ENCODE assay signal across 10 cellular contexts in the genomic region with DNA sequence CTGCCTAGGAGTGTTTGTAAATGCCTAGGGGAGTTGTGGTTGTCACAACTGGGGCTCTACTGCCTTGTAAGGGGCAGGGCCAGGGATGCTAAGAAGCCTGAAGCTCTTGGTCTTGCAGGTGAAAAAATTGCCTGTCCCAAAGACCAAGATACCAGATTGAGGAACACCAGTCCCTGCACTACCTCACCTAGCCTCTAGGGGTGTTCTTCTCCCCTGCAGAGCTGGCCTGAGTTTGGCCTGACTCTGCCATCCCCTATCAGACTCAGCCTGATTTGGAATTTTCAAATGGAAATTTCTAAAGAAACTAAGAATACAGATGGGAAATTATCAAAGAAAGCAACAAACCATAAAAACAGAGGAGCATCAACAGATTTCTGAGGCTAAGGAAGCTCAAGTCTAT.
DNase-seq lines count a peak whose midpoint lies in the region; ATAC-seq and TF ChIP-seq lines count a peak whose summit lies in the region.
"Had no signal": no experiment of that assay in that cellular context is flagged by ENCODE, and none has a peak within 500 bp of the region (broad histone marks: within the 10 kb centered on the region; RNA-seq: fewer than 3 reads in every experiment).

No MANE protein-coding gene starts in this region.

- no peaks in the 10 kb centered on the region for H3K4me1 Mint-ChIP-seq in CD4-positive, alpha-beta T cell (ENCODE audit: low read depth)

- DNase-seq in GM12865 (ENCODE audit: low read depth) = peak; percentile 6
- no peak for DNase-seq in lower lobe of right lung
- DNase-seq in activated effector memory CD4-positive, alpha-beta T cell treated with Interleukin-2 at 50 U/mL for 16 hours = no peak
- no peak for DNase-seq in pons (ENCODE audit: low spot score)
- DNase-seq in CD4-positive, alpha-beta T cell = no peak
- DNase-seq in posterior vena cava (ENCODE audit: low spot score) = no peak
- DNase-seq: caudate nucleus had no signal

- no peak overlapping the region for H3K27ac Mint-ChIP-seq in CD4-positive, alpha-beta T cell
- H3K27ac Mint-ChIP-seq: T-helper 1 cell treated with Interleukin-12 subunit alpha and Interleukin-12 subunit beta and Interleukin-4 antibody, amounts not matched to agents 30 μg/mL and 1 μg/mL, for 36 hours had no signal

- no peaks in the 10 kb centered on the region for H3K9me3 ChIP-seq in lower lobe of right lung
- H3K9me3 ChIP-seq in CD4-positive, alpha-beta T cell (ENCODE audit: control insufficient read depth, low read length) = no peaks in the 10 kb centered on the region

- intact Hi-C loops in lower lobe of right lung (cut with DNase I) = no loop called here
- intact Hi-C loops in CD4-positive, alpha-beta T cell (cut with DNase I, micrococcal nuclease) = no loop called here
- intact Hi-C loops in posterior vena cava (cut with DNase I) = no loop called here

- ATAC-seq in HG02759 (IDR thresholded peaks at IDR 0.05; ENCODE audit: unreplicated experiment) (peak; percentile 66), lower lobe of right lung (peak in 1 of 2 donors; percentile 59)
- no peak for ATAC-seq in CD4-positive, alpha-beta T cell (ENCODE audit: poor library complexity)

- peak; percentile 37 for TF ChIP-seq CTCF in GM12865 (IDR thresholded peaks at IDR 0.05; ENCODE audit: insufficient read depth, low read depth, low read length, missing control alignments)
- 0 out of 2 replicates have a peak, but pooled peaks have one; percentile 5 for TF ChIP-seq CTCF in VCaP (conservative IDR thresholded peaks at IDR 0.05)
- peak; percentile 46 for TF ChIP-seq CTCF in lower lobe of right lung (IDR thresholded peaks at IDR 0.05)
- no peak for TF ChIP-seq CTCF in CD4-positive, alpha-beta T cell (IDR thresholded peaks at IDR 0.05)

- H3K27me3 Mint-ChIP-seq in CD4-positive, alpha-beta T cell = no peaks in the 10 kb centered on the region

- POLR2A ChIA-PET in CD4-positive, alpha-beta T cell (lab: Charles Lee) = no interaction called here

- H3K4me3 Mint-ChIP-seq in CD4-positive, alpha-beta T cell = no peak overlapping the region
- H3K4me3 Mint-ChIP-seq: T-helper 1 cell treated with Interleukin-12 subunit alpha and Interleukin-12 subunit beta and Interleukin-4 antibody, amounts not matched to agents 30 μg/mL and 1 μg/mL, for 36 hours had no signal

- no peaks in the 10 kb centered on the region for H3K4me1 ChIP-seq in lower lobe of right lung

- no peaks in the 10 kb centered on the region for H3K36me3 ChIP-seq in lower lobe of right lung

- H3K4me3 ChIP-seq in GM12865 (ENCODE audit: low read depth, low read length) (no peak overlapping the region), lower lobe of right lung (no peak overlapping the region)

- H3K9me3 Mint-ChIP-seq in CD4-positive, alpha-beta T cell = no peaks in the 10 kb centered on the region

- H3K36me3 Mint-ChIP-seq in CD4-positive, alpha-beta T cell (ENCODE audit: low read depth) = no peaks in the 10 kb centered on the region

- CTCF ChIA-PET in CD4-positive, alpha-beta T cell (lab: Charles Lee) = no interaction called here

- H3K27me3 ChIP-seq in lower lobe of right lung (ENCODE audit: low read depth) = no peaks in the 10 kb centered on the region
- no peaks in the 10 kb centered on the region for H3K27me3 ChIP-seq in CD4-positive, alpha-beta T cell (ENCODE audit: control insufficient read depth, insufficient read depth, low read length)

- H3K27ac ChIP-seq in VCaP = no peak overlapping the region
- H3K27ac ChIP-seq in lower lobe of right lung = no peak overlapping the region
- H3K27ac ChIP-seq in CD4-positive, alpha-beta T cell (ENCODE audit: low read depth, low read length) = no peak overlapping the region
